8 cellular contexts compared by ENCODE assay signal in genomic region chr1:24364975-24365678, GRCh38. TPM values are rescaled to one million over a fixed set of nuclear protein-coding genes. Genes with fewer than 3 reads are reported as not detected.
DNase-seq lines count a peak whose midpoint lies in the region; ATAC-seq, FAIRE-seq and TF ChIP-seq lines count a peak whose summit lies in the region.

No MANE protein-coding gene starts in this region.

- no peaks in the 10 kb centered on the region for H3K4me1 Mint-ChIP-seq in CD8-positive, alpha-beta T cell (ENCODE audit: low read depth)

- no peaks in the 10 kb centered on the region for H3K36me3 ChIP-seq in CD8-positive, alpha-beta T cell (ENCODE audit: insufficient read depth, low read length)

- DNase-seq in Daoy (ENCODE audit: low read depth): peak; percentile 89
- peak; percentile 75 for DNase-seq in H54 (ENCODE audit: insufficient read length, low spot score)
- DNase-seq in RWPE1 (ENCODE audit: low spot score): peak; percentile 95
- peak; percentile 98 for DNase-seq in epithelial cell of esophagus (ENCODE audit: low read depth)
- DNase-seq in stimulated activated CD8-positive, alpha-beta memory T cell treated with anti-CD3 and anti-CD28 coated beads, Interleukin-7, amount 100 ng/mL, for 48 hours (ENCODE audit: extremely low read depth in 1 of 2, low read depth in 1 of 2): peak; percentile 20 to 38
- DNase-seq in DMS114 treated with DMSO at 0.1 percent for 48 hours (lab: John Stamatoyannopoulos, UW; ENCODE audit: unreplicated experiment): no peak
- no peak for DNase-seq in GDM1 (lab: John Stamatoyannopoulos, UW)
- no peak for DNase-seq in CD8-positive, alpha-beta T cell

- CTCF ChIA-PET in RWPE1 (lab: Yijun Ruan, JAX): interaction anchor here (0.7 to 1.3 kb wide), 2 partner anchors 26 to 99 kb away, joined by 3 to 7 read pairs; no protein-coding TSS in a partner anchor
- CTCF ChIA-PET in CD8-positive, alpha-beta T cell (lab: Charles Lee): interaction anchor here (1.1 kb wide), 1 partner anchor 26 kb away, joined by 3 read pairs; no protein-coding TSS in a partner anchor

- TF ChIP-seq CTCF in RWPE1 (conservative IDR thresholded peaks at IDR 0.05; ENCODE audit: low read depth) (no peak), epithelial cell of esophagus (IDR thresholded peaks at IDR 0.05; ENCODE audit: insufficient read depth, low read depth, low read length, missing control alignments) (no peak)
- no peak for TF ChIP-seq CTCF in CD8-positive, alpha-beta T cell (IDR thresholded peaks at IDR 0.05)

- peak overlapping the region; percentile 91 for H3K27ac ChIP-seq in RWPE1
- H3K27ac ChIP-seq in CD8-positive, alpha-beta T cell (ENCODE audit: low read depth, low read length): no peak overlapping the region

- no peaks in the 10 kb centered on the region for H3K27me3 Mint-ChIP-seq in CD8-positive, alpha-beta T cell (ENCODE audit: low read depth)

- H3K9me3 Mint-ChIP-seq in CD8-positive, alpha-beta T cell: no peaks in the 10 kb centered on the region

- no peak for TF ChIP-seq POLR2A in H54 (IDR thresholded peaks at IDR 0.05; ENCODE audit: low read depth, low read length)

- H3K4me3 ChIP-seq in epithelial cell of esophagus (ENCODE audit: low read length): no peak overlapping the region
- no peak overlapping the region for H3K4me3 ChIP-seq in CD8-positive, alpha-beta T cell (ENCODE audit: low read depth, low read length)

- H3K4me3 Mint-ChIP-seq in CD8-positive, alpha-beta T cell: no peak overlapping the region

- FAIRE-seq in H54 (lab: Jason Lieb, UNC): peak; percentile 88

- no peaks in the 10 kb centered on the region for H3K4me1 ChIP-seq in CD8-positive, alpha-beta T cell (ENCODE audit: insufficient read depth, low read length)

- no peak overlapping the region for H3K27ac Mint-ChIP-seq in CD8-positive, alpha-beta T cell

- POLR2A ChIA-PET in RWPE1 (lab: Yijun Ruan, JAX; ENCODE audit: low non-redundant PET): interaction anchor here (0.6 to 0.7 kb wide), 2 partner anchors 9 to 163 kb away, joined by 3 read pairs; no protein-coding TSS in a partner anchor
- POLR2A ChIA-PET in CD8-positive, alpha-beta T cell (lab: Charles Lee): no interaction called here

- peaks cover 16% of the 10 kb centered on the region for H3K36me3 Mint-ChIP-seq in CD8-positive, alpha-beta T cell

- intact Hi-C loops in CD8-positive, alpha-beta T cell (cut with DNase I, micrococcal nuclease): no loop called here

- H3K27me3 ChIP-seq in CD8-positive, alpha-beta T cell (ENCODE audit: insufficient read depth, low read length): no peaks in the 10 kb centered on the region

- no peaks in the 10 kb centered on the region for H3K9me3 ChIP-seq in CD8-positive, alpha-beta T cell (ENCODE audit: low read length)

- no peak for ATAC-seq in CD8-positive, alpha-beta T cell

RNA-seq across cellular contexts. Expression of gene GRHL3, which starts 46.0 kb away (rescaled TPM):
- total RNA-seq in Daoy (2014; rRNA removed; shearing (Covaris generic)): not detected in 2 replicates
- not detected for total RNA-seq in CD8-positive, alpha-beta T cell

RNA-seq across cellular contexts. Expression of gene STPG1, which starts 48.5 kb away (rescaled TPM):
- total RNA-seq in Daoy (2014; rRNA removed; shearing (Covaris generic)): 2.2 and 10.1 TPM in 2 replicates
- total RNA-seq in CD8-positive, alpha-beta T cell: 1 to 10 TPM; 2.0 to 2.4 TPM

RNA-seq across cellular contexts. Expression of gene NIPAL3, which starts 50.5 kb away (rescaled TPM):
- total RNA-seq in Daoy (2014; rRNA removed; shearing (Covaris generic)): 8.6 and 13.8 TPM in 2 replicates
- total RNA-seq in CD8-positive, alpha-beta T cell: 10 to 100 TPM; 22.3 to 22.7 TPM

Comparison
In these comparisons a context has a peak if more than half of its experiments do, and no peak if none do; other contexts are left out.
1. DNase-seq: peak in Daoy (single experiment), H54 (single experiment), RWPE1 (single experiment), epithelial cell of esophagus (single experiment) and stimulated activated CD8-positive, alpha-beta memory T cell treated with anti-CD3 and anti-CD28 coated beads, Interleukin-7, amount 100 ng/mL, for 48 hours (2 of 2); none in DMS114 treated with DMSO at 0.1 percent for 48 hours (single experiment), GDM1 (single experiment) and CD8-positive, alpha-beta T cell (0 of 7).